ENCODE assay signal across 1 cellular context in genomic region chr4:159272341-159273125, GRCh38.
TF ChIP-seq lines count a peak whose summit lies in the region.

No MANE protein-coding gene starts in this region.

TF ChIP-seq in K562, 482 proteins besides CTCF, POLR2A, EP300 and RAD21 (continued from another document):
- 0 out of 2 replicates have a peak, but pooled peaks have one; percentile 21 for TF ChIP-seq PKNOX1 (IDR thresholded peaks at IDR 0.05)
- TF ChIP-seq NR2C2 (CRISPR knock-in tag; IDR thresholded peaks at IDR 0.05) = no peak
- TF ChIP-seq NR2C2 (tag; IDR thresholded peaks at IDR 0.05) = 0 out of 2 replicates have a peak, but pooled peaks have one; percentile 27
